Comparison of ENCODE assay signal across 8 cellular contexts in the genomic region with DNA sequence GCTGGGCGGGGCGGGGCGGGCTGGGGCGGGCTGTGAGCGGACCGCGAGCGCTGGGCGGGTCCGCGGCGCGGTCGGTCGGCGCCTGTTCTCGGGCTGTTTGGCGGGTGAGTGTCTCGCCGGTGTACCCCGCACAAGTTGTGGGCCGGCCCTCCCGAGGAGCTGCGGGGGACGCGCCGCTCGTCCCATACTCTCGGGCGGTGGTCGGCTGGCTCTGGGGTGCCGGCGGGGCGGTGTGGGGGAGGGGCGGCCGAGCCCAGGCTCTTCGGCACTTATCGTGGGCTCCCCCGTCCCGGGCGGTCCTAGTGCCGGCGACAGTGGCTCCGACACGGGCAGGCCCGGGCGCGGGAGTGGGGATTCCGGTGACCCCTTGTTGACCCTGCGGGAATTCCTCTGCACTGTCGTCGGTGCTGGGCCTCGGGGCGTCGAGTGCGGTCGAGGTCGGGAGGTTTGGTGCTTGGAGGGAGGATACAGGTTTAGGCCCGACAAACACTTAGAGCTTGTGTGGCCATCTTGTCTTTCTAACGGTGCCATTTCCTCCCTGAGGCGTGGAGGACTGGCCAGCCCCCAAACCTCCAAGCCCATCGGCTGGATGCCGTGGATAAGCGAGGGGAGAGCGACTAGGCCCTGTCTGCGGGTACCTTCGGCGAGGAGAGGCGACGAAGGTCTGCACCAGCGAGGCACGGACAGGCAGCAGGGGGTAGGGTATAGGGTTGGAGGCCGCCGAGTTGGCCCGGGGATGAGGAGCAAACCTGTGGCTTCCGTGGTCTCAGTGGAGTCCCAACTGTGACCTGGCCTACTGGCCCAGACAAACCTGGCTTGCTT. TPM values are rescaled to one million over a fixed set of nuclear protein-coding genes. Genes with fewer than 3 reads are reported as not detected.
DNase-seq lines count a peak whose midpoint lies in the region; ATAC-seq and TF ChIP-seq lines count a peak whose summit lies in the region.

TSS of gene SEPTIN2 (plus strand) at position 47 of the 822 bp plus-strand sequence. CDS start 8,308 bp downstream, outside the sequence.

- DNase-seq in immature natural killer cell = peak; percentile 86 to 89 (median 88)
- peak in 2 of 3 donors; percentile 52 to 69 for DNase-seq in stimulated activated CD4-positive, alpha-beta T cell treated with anti-CD3 and anti-CD28 coated beads, Interleukin-12 subunit alpha, Interleukin-12 subunit beta, amount 100 ng/mL, for 48 hours (ENCODE audit: low read depth in 2 of 3, low spot score in 1 of 3)
- no peak for DNase-seq in NCI-H1436 treated with DMSO at 0.1 percent for 48 hours (lab: John Stamatoyannopoulos, UW)

- peak within 1 kb of the TSS; percentile 99 for H3K27ac Mint-ChIP-seq in T-helper 1 cell treated with Interleukin-12 subunit alpha and Interleukin-12 subunit beta and Interleukin-4 antibody, amounts not matched to agents 30 μg/mL and 1 μg/mL, for 36 hours
- H3K27ac Mint-ChIP-seq in brain = peak within 1 kb of the TSS; percentile 99 to 100 (median 100)
- peak within 1 kb of the TSS; percentile 96 to 100 (median 99) for H3K27ac Mint-ChIP-seq in immature natural killer cell

- TF ChIP-seq CTCF in brain (conservative IDR thresholded peaks at IDR 0.05) = no peak

- H3K27ac ChIP-seq in HUES48 (ENCODE audit: low read depth, low read length) = peak within 1 kb of the TSS; percentile 98

- ATAC-seq in GM21515 (IDR thresholded peaks at IDR 0.05; ENCODE audit: unreplicated experiment) = peak; percentile 41

- peak within 1 kb of the TSS; percentile 96 for H3K4me3 Mint-ChIP-seq in T-helper 1 cell treated with Interleukin-12 subunit alpha and Interleukin-12 subunit beta and Interleukin-4 antibody, amounts not matched to agents 30 μg/mL and 1 μg/mL, for 36 hours
- peak within 1 kb of the TSS; percentile 98 to 100 (median 98) for H3K4me3 Mint-ChIP-seq in brain
- H3K4me3 Mint-ChIP-seq in immature natural killer cell = peak within 1 kb of the TSS; percentile 95 to 100 (median 98)

- peaks cover 38% of the 10 kb centered on the region for H3K4me1 ChIP-seq in ES-I3 (ENCODE audit: insufficient read depth, low read length)
- peaks cover 48% of the 10 kb centered on the region for H3K4me1 ChIP-seq in HUES48 (ENCODE audit: control insufficient read depth, insufficient read depth, low read length)

- peaks cover 55% of the 10 kb centered on the region for H3K4me1 Mint-ChIP-seq in T-helper 1 cell treated with Interleukin-12 subunit alpha and Interleukin-12 subunit beta and Interleukin-4 antibody, amounts not matched to agents 30 μg/mL and 1 μg/mL, for 36 hours (ENCODE audit: low read depth)
- H3K4me1 Mint-ChIP-seq in brain (peaks cover 76% of the 10 kb centered on the region), immature natural killer cell (peaks cover 72 to 73% of the 10 kb centered on the region in 2 donors)

- H3K36me3 Mint-ChIP-seq in T-helper 1 cell treated with Interleukin-12 subunit alpha and Interleukin-12 subunit beta and Interleukin-4 antibody, amounts not matched to agents 30 μg/mL and 1 μg/mL, for 36 hours (ENCODE audit: low read depth) = peaks cover 24% of the 10 kb centered on the region
- peaks cover 36% of the 10 kb centered on the region for H3K36me3 Mint-ChIP-seq in brain
- peaks cover 0 to 4% (median 0%) of the 10 kb centered on the region in 3 donors for H3K36me3 Mint-ChIP-seq in immature natural killer cell

- peak within 1 kb of the TSS; percentile 100 for H3K9ac ChIP-seq in ES-I3 (ENCODE audit: low read depth, low read length)
- peak within 1 kb of the TSS; percentile 98 for H3K9ac ChIP-seq in HUES48 (ENCODE audit: low read depth, low read length)

- peak within 1 kb of the TSS; percentile 92 for H3K4me3 ChIP-seq in HUES48 (ENCODE audit: low read depth, low read length)

- H3K9me3 Mint-ChIP-seq in T-helper 1 cell treated with Interleukin-12 subunit alpha and Interleukin-12 subunit beta and Interleukin-4 antibody, amounts not matched to agents 30 μg/mL and 1 μg/mL, for 36 hours = no peaks in the 10 kb centered on the region
- H3K9me3 Mint-ChIP-seq in brain (peaks cover 0 to 3% (median 0%) of the 10 kb centered on the region in 5 experiments), immature natural killer cell (no peaks in the 10 kb centered on the region)

- H3K36me3 ChIP-seq in ES-I3 (ENCODE audit: insufficient read depth, low read length) (no peaks in the 10 kb centered on the region; the same call in 1 of the 2 replicates), HUES48 (ENCODE audit: control insufficient read depth, insufficient read depth, low read length) (peaks cover 17% of the 10 kb centered on the region; the same call in 1 of the 2 replicates)

- no peaks in the 10 kb centered on the region for H3K27me3 ChIP-seq in HUES48 (ENCODE audit: control insufficient read depth, insufficient read depth, low read length)

- no peaks in the 10 kb centered on the region for H3K27me3 Mint-ChIP-seq in T-helper 1 cell treated with Interleukin-12 subunit alpha and Interleukin-12 subunit beta and Interleukin-4 antibody, amounts not matched to agents 30 μg/mL and 1 μg/mL, for 36 hours (ENCODE audit: low read depth)
- H3K27me3 Mint-ChIP-seq in brain (peaks cover 17% of the 10 kb centered on the region), immature natural killer cell (ENCODE audit: low read depth in 3 of 3) (peaks cover 14 to 22% (median 15%) of the 10 kb centered on the region in 3 donors)

- H3K9me3 ChIP-seq in ES-I3 (ENCODE audit: control insufficient read depth, insufficient read depth, low read length) (no peaks in the 10 kb centered on the region), HUES48 (ENCODE audit: control insufficient read depth, insufficient read depth, low read length) (no peaks in the 10 kb centered on the region)

RNA-seq across cellular contexts. Expression of gene SEPTIN2, which starts in this region (rescaled TPM):
- polyA plus RNA-seq in brain (ENCODE audit: insufficient read depth, low read depth, low replicate concordance) = 266 TPM
- polyA plus RNA-seq in immature natural killer cell = 100 to 1,000 TPM; 204 to 249 (median 207) TPM
